ENCODE assay signal across 14 cellular contexts in genomic region chr6:170233304-170234205, GRCh38. TPM values are rescaled to one million over a fixed set of nuclear protein-coding genes. Genes with fewer than 3 reads are reported as not detected.
DNase-seq lines count a peak whose midpoint lies in the region; FAIRE-seq and TF ChIP-seq lines count a peak whose summit lies in the region.
"Had no signal": no experiment of that assay in that cellular context is flagged by ENCODE, and none has a peak within 500 bp of the region (broad histone marks: within the 10 kb centered on the region; RNA-seq: fewer than 3 reads in every experiment).

No MANE protein-coding gene starts in this region.

- DNase-seq in DMS53 (lab: John Stamatoyannopoulos, UW) (peak; percentile 95), NCI-H2171 (lab: John Stamatoyannopoulos, UW) (peak; percentile 27), bronchial epithelial cell (ENCODE audit: low read depth) (no peak), neural progenitor cell (ENCODE audit: low spot score) (no peak), SW 1271 (lab: John Stamatoyannopoulos, UW) (no peak), uterus (no peak), LoVo (ENCODE audit: low spot score) (no peak)
- DNase-seq: activated CD4-positive, alpha-beta T cell treated with anti-CD3 and anti-CD28 coated beads for 36 hours; NCI-H1105 treated with DMSO at 0.1 percent for 48 hours; RPMI8226 had no signal

- peaks cover 43% of the 10 kb centered on the region for H3F3A ChIP-seq in neural progenitor cell (ENCODE audit: low read depth)

- peaks cover 10% of the 10 kb centered on the region for H3K27me3 Mint-ChIP-seq in neural progenitor cell (ENCODE audit: insufficient read depth, low read depth)
- H3K27me3 Mint-ChIP-seq: activated CD4-positive, alpha-beta T cell treated with anti-CD3 and anti-CD28 coated beads for 36 hours had no signal

- H3K4me3 ChIP-seq in bronchial epithelial cell (ENCODE audit: low read depth, low read length) (no peak overlapping the region), neural progenitor cell (no peak overlapping the region), uterus (no peak overlapping the region)
- H3K4me3 ChIP-seq: GM23338, thoracic aorta had no signal

- intact Hi-C loops in uterus (cut with DNase I; ENCODE audit: low total_unique reads): no loop called here

- no peaks in the 10 kb centered on the region for H3K36me3 Mint-ChIP-seq in neural progenitor cell

- TF ChIP-seq CTCF in bronchial epithelial cell (IDR thresholded peaks at IDR 0.05; ENCODE audit: insufficient read depth, low read length, severe bottlenecking): no peak
- no peak for TF ChIP-seq CTCF in neural progenitor cell (IDR thresholded peaks at IDR 0.05)
- TF ChIP-seq CTCF in uterus (IDR thresholded peaks at IDR 0.05): no peak

- no peak overlapping the region for H3K4me2 ChIP-seq in neural progenitor cell
- H3K4me2 ChIP-seq: GM23338 had no signal

- H3K4me3 Mint-ChIP-seq in neural progenitor cell: no peak overlapping the region
- H3K4me3 Mint-ChIP-seq: activated CD4-positive, alpha-beta T cell treated with anti-CD3 and anti-CD28 coated beads for 36 hours; GM23338 had no signal

- H3K4me1 Mint-ChIP-seq in neural progenitor cell: peaks cover 59% of the 10 kb centered on the region
- H3K4me1 Mint-ChIP-seq: activated CD4-positive, alpha-beta T cell treated with anti-CD3 and anti-CD28 coated beads for 36 hours had no signal

- H3K9me3 Mint-ChIP-seq in neural progenitor cell: no peaks in the 10 kb centered on the region
- H3K9me3 Mint-ChIP-seq: GM23338 had no signal

- no peaks in the 10 kb centered on the region for H3K36me3 ChIP-seq in bronchial epithelial cell (ENCODE audit: control insufficient read depth, insufficient read depth, low read length)
- H3K36me3 ChIP-seq in neural progenitor cell: no peaks in the 10 kb centered on the region
- H3K36me3 ChIP-seq in uterus: no peaks in the 10 kb centered on the region
- H3K36me3 ChIP-seq: thoracic aorta had no signal

- H3K27me3 ChIP-seq in bronchial epithelial cell (ENCODE audit: control insufficient read depth, insufficient read depth, low read length): peaks cover 5% of the 10 kb centered on the region
- H3K27me3 ChIP-seq in neural progenitor cell: no peaks in the 10 kb centered on the region
- H3K27me3 ChIP-seq in uterus: no peaks in the 10 kb centered on the region

- no peak for TF ChIP-seq POLR2A in uterus (IDR thresholded peaks at IDR 0.05)

- H3K27ac Mint-ChIP-seq in neural progenitor cell: no peak overlapping the region
- H3K27ac Mint-ChIP-seq: activated CD4-positive, alpha-beta T cell treated with anti-CD3 and anti-CD28 coated beads for 36 hours; GM23338 had no signal

- FAIRE-seq in bronchial epithelial cell (lab: Jason Lieb, UNC): peak; percentile 68
- FAIRE-seq: frontal cortex, HTR-8/SVneo had no signal

- H3K27ac ChIP-seq in neural progenitor cell (peak overlapping the region; percentile 93), uterus (no peak overlapping the region)
- H3K27ac ChIP-seq: thoracic aorta had no signal

- H3K4me1 ChIP-seq in neural progenitor cell (peaks cover 55% of the 10 kb centered on the region), uterus (no peaks in the 10 kb centered on the region)

- no peaks in the 10 kb centered on the region for H3K9me3 ChIP-seq in neural progenitor cell (ENCODE audit: low read depth)
- no peaks in the 10 kb centered on the region for H3K9me3 ChIP-seq in uterus
- H3K9me3 ChIP-seq: thoracic aorta had no signal

- H4K20me1 ChIP-seq in neural progenitor cell (ENCODE audit: low read depth): no peaks in the 10 kb centered on the region

- H3K9ac ChIP-seq in neural progenitor cell: no peak overlapping the region

- no peaks in the 10 kb centered on the region for H3K79me2 ChIP-seq in neural progenitor cell (ENCODE audit: low read depth)

- H2AFZ ChIP-seq in neural progenitor cell (replicated peaks): no peak overlapping the region

RNA-seq across cellular contexts. Expression of gene DLL1, which starts 57.3 kb away (rescaled TPM):
- total RNA-seq in bronchial epithelial cell (4.1 and 4.7 TPM in 2 replicates), neural progenitor cell (ENCODE audit: low replicate concordance) (35.9 and 91.8 TPM in 2 replicates), uterus (10 to 100 TPM in 3 of 4 donors, 1 to 10 TPM in 1; 8.7 to 24.3 (median 19.2) TPM)

Comparison
In these comparisons a context has a peak if more than half of its experiments do, and no peak if none do; other contexts are left out.
1. DNase-seq: peak in DMS53 (single experiment) and NCI-H2171 (single experiment); none in bronchial epithelial cell (single experiment), neural progenitor cell (single experiment), SW 1271 (0 of 2), uterus (0 of 2) and LoVo (single experiment).